28 cellular contexts compared by ENCODE assay signal in the genomic region with DNA sequence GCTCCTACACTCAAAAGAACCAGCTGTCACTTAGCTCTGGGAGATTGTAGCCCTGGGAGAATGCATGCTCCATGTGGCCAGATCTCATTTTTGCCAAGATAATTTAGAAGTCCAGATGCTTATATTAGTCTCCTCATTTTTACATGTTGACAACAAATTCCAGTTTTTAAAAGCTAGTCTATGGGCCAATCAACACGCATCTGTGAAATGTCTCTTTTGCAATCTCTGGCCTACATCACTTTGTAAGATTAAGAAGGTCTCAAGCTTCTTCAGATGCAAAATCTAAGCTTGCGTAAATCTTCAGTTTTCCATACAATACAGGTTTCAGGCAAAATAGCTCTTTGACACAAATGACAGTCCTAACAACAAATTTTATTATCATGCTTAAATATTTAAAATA.
"Had no signal": no experiment of that assay in that cellular context is flagged by ENCODE, and none has a peak within 500 bp of the region (broad histone marks: within the 10 kb centered on the region; RNA-seq: fewer than 3 reads in every experiment).

No MANE protein-coding gene starts in this region.

- H3K4me1 ChIP-seq: breast epithelium, colonic mucosa, gastrocnemius medialis had no signal

- H3K4me3 ChIP-seq: adrenal gland, ascending aorta, breast epithelium, cardiac muscle cell, colonic mucosa, esophagus squamous epithelium, gastrocnemius medialis, heart right ventricle had no signal

- H3K27me3 ChIP-seq: adrenal gland, ascending aorta, breast epithelium, cardiac muscle cell, colonic mucosa, esophagus squamous epithelium, foreskin keratinocyte, gastrocnemius medialis, heart right ventricle had no signal

- ATAC-seq: activated CD4-positive, alpha-beta T cell treated with anti-CD3 and anti-CD28 coated beads for 36 hours; activated CD8-positive, alpha-beta memory T cell treated with anti-CD3 and anti-CD28 coated beads, Interleukin-2, amount 10 ng/mL, durations not matched to agents 7 days and 5 days; activated CD8-positive, alpha-beta T cell treated with anti-CD3 and anti-CD28 coated beads, Interleukin-2, amount 10 ng/mL, durations not matched to agents 7 days and 5 days; activated naive CD8-positive, alpha-beta T cell treated with anti-CD3 and anti-CD28 coated beads, Interleukin-2, amount 50 U/mL, for 24 hours; foreskin keratinocyte; gastrocnemius medialis; heart right ventricle had no signal

- H3K9me3 ChIP-seq: adrenal gland, ascending aorta, breast epithelium, colonic mucosa, esophagus squamous epithelium, gastrocnemius medialis, heart right ventricle had no signal

- H3K27ac ChIP-seq: adrenal gland, ascending aorta, breast epithelium, cardiac muscle cell, colonic mucosa, epithelial cell of prostate, esophagus squamous epithelium, foreskin keratinocyte, gastrocnemius medialis, heart right ventricle had no signal

- H3K36me3 ChIP-seq: adrenal gland, breast epithelium, colonic mucosa, gastrocnemius medialis had no signal

- DNase-seq: activated CD4-positive, alpha-beta memory T cell treated with anti-CD3 and anti-CD28 coated beads for 36 hours; activated CD4-positive, alpha-beta T cell treated with anti-CD3 and anti-CD28 coated beads for 36 hours; activated CD4-positive, alpha-beta T cell treated with anti-CD3 and anti-CD28 coated beads, Interleukin-2, amount 10 ng/mL, durations not matched to agents 24 days and 14 days; activated CD4-positive, CD25-positive, alpha-beta regulatory T cell; activated CD4-positive, CD25-positive, alpha-beta regulatory T cell treated with anti-CD3 and anti-CD28 coated beads, Interleukin-2, amount 50 U/mL, for 72 hours; activated CD8-positive, alpha-beta memory T cell treated with anti-CD3 and anti-CD28 coated beads, Interleukin-2, amount 10 ng/mL, durations not matched to agents 7 days and 5 days; activated CD8-positive, alpha-beta memory T cell treated with anti-CD3 and anti-CD28 coated beads, Interleukin-2, amount 50 U/mL, for 4 hours; activated CD8-positive, alpha-beta T cell treated with anti-CD3 and anti-CD28 coated beads, Interleukin-2, amount 10 ng/mL, durations not matched to agents 7 days and 5 days; activated effector memory CD4-positive, alpha-beta T cell treated with anti-CD3 and anti-CD28 coated beads, Interleukin-2, amount 50 U/mL, for 16 hours; activated naive CD4-positive, alpha-beta T cell treated with anti-CD3 and anti-CD28 coated beads for 36 hours; activated naive CD8-positive, alpha-beta T cell treated with anti-CD3 and anti-CD28 coated beads for 36 hours; activated naive CD8-positive, alpha-beta T cell treated with anti-CD3 and anti-CD28 coated beads, Interleukin-2, amount 50 U/mL, for 24 hours; activated T-cell treated with anti-CD3 and anti-CD28 coated beads, Interleukin-2, amount 50 U/mL, for 1 hour; activated T-cell treated with anti-CD3 and anti-CD28 coated beads, Interleukin-2, amount 50 U/mL, for 48 hours; adrenal gland; central memory CD4-positive, alpha-beta T cell; cerebellar nuclear complex; colonic mucosa; effector CD8-positive, alpha-beta T cell; esophagus squamous epithelium; foreskin keratinocyte; gastrocnemius medialis; heart right ventricle; T-helper 2 cell had no signal
